13 cellular contexts compared by ENCODE assay signal in the genomic region with DNA sequence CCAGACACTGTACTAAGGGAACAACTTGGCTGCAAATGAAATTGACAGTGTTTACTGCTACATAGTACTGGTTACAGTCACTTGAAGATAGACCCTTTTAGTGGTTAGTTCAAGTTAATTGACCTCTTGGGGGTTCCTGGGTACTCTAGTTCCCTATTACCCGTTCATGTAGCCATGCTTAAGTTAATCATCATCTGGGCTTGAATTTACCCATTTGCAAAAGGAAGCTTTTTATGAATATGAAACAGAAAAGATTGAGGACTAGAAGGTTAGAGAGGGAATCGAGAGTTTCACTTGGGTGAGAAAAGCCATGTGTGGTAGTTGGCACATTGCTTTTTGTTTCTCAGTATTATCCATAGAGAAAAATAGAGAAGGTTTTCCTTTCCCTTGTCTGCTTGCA. TPM values are rescaled to one million over a fixed set of nuclear protein-coding genes. Genes with fewer than 3 reads are reported as not detected.
DNase-seq lines count a peak whose midpoint lies in the region; ATAC-seq, FAIRE-seq and TF ChIP-seq lines count a peak whose summit lies in the region.
"Had no signal": no experiment of that assay in that cellular context is flagged by ENCODE, and none has a peak within 500 bp of the region (broad histone marks: within the 10 kb centered on the region; RNA-seq: fewer than 3 reads in every experiment).

No MANE protein-coding gene starts in this region.

- TF ChIP-seq CTCF in 22Rv1 (IDR thresholded peaks at IDR 0.05) = no peak

- intact Hi-C loops in left cardiac atrium (cut with DNase I) = no loop called here

- DNase-seq in GM19239 (ENCODE audit: insufficient read length, low spot score) (peak; percentile 29), COLO829 (ENCODE audit: low spot score) (no peak), GM03348 (ENCODE audit: low spot score) (no peak), left cardiac atrium (no peak), cerebellar cortex (ENCODE audit: low spot score) (no peak)
- DNase-seq: ACHN; activated B cell treated with CpG ODN at 0.5 μM for 24 hours; effector CD8-positive, alpha-beta T cell; NCI-H2107; upper lobe of left lung had no signal

- ATAC-seq in HG02678 (IDR thresholded peaks at IDR 0.05; ENCODE audit: unreplicated experiment) (peak; percentile 38), HG03521 (IDR thresholded peaks at IDR 0.05; ENCODE audit: unreplicated experiment) (peak; percentile 28), left cardiac atrium (no peak)

- peak overlapping the region; percentile 71; the same call in 1 of the 2 replicates for H3K27ac ChIP-seq in 22Rv1
- H3K27ac ChIP-seq: upper lobe of left lung had no signal

- peak; percentile 93 for FAIRE-seq in GM19239 (lab: Jason Lieb, UNC)

RNA-seq across cellular contexts. Expression of a gene that starts 2.7 kb away (rescaled TPM):
- 10 to 100 TPM; 52.9 to 55.8 TPM for total RNA-seq in left cardiac atrium

RNA-seq across cellular contexts. Expression of a gene that starts 30.8 kb away (rescaled TPM):
- total RNA-seq in left cardiac atrium = 1 to 10 TPM; 4.0 to 4.2 TPM

Comparison
In these comparisons a context has a peak if more than half of its experiments do, and no peak if none do; other contexts are left out.
1. ATAC-seq: peak in HG02678 (single experiment) and HG03521 (single experiment); none in left cardiac atrium (0 of 2).